In the genomic region with DNA sequence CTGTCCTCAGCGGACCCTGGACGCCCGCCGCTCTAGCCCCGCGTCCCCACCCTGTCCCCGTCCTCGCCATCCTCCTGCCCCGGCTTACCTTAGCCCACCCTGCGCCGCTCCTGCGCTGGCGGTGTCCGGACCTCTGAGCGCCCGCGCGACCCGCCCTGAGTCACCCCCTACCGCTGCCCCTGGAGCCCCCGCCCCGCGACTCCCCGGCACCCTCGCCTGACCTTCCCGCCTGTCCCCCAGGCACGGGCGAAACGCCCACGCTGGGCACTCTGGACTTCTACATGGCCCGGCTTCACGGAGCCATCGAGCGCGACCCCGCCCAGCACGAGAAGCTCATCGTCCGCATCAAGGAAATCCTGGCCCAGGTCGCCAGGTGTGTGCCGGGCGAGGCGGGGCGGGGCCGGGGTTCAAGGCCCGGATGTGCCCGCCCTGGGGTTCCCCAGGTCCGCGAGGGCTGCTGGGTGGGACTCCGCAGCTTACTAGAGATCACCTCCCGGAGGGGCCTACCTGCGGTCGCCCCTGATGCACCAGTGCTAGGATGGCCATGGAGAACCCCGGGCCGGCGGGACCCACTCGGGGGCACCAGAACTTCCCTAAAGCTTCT, we compare ENCODE assay signal across 1 cellular context.
A peak's percentile ranks its signal among the peaks of the same experiment; 100 is the strongest.
TF ChIP-seq lines count a peak whose summit lies in the region.

No MANE protein-coding gene starts in this region.

TF ChIP-seq in K562, 482 proteins besides CTCF, POLR2A, EP300 and RAD21:
- TF ChIP-seq, protein P1, sequence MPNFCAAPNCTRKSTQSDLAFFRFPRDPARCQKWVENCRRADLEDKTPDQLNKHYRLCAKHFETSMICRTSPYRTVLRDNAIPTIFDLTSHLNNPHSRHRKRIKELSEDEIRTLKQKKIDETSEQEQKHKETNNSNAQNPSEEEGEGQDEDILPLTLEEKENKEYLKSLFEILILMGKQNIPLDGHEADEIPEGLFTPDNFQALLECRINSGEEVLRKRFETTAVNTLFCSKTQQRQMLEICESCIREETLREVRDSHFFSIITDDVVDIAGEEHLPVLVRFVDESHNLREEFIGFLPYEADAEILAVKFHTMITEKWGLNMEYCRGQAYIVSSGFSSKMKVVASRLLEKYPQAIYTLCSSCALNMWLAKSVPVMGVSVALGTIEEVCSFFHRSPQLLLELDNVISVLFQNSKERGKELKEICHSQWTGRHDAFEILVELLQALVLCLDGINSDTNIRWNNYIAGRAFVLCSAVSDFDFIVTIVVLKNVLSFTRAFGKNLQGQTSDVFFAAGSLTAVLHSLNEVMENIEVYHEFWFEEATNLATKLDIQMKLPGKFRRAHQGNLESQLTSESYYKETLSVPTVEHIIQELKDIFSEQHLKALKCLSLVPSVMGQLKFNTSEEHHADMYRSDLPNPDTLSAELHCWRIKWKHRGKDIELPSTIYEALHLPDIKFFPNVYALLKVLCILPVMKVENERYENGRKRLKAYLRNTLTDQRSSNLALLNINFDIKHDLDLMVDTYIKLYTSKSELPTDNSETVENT (CRISPR knock-in tag; IDR thresholded peaks at IDR 0.05), result no peak
- TF ChIP-seq POLR2G (IDR thresholded peaks at IDR 0.05; ENCODE audit: low read depth, low read length), result peak; percentile 63
- TF ChIP-seq KDM1A (IDR thresholded peaks at IDR 0.05), result no peak
